Comparison of ENCODE assay signal across 25 cellular contexts in genomic region chr6:138429731-138430130, GRCh38. TPM values are rescaled to one million over a fixed set of nuclear protein-coding genes. Genes with fewer than 3 reads are reported as not detected.
DNase-seq lines count a peak whose midpoint lies in the region; ATAC-seq, FAIRE-seq and TF ChIP-seq lines count a peak whose summit lies in the region.
"Had no signal": no experiment of that assay in that cellular context is flagged by ENCODE, and none has a peak within 500 bp of the region (broad histone marks: within the 10 kb centered on the region; RNA-seq: fewer than 3 reads in every experiment).

No MANE protein-coding gene starts in this region.

- POLR2A ChIA-PET in endothelial cell of umbilical vein (lab: Charles Lee) = interaction anchor here (0.6 kb wide), 1 partner anchor 57 kb away, joined by 3 read pairs; no protein-coding TSS in a partner anchor

- no peak overlapping the region for H3K4me2 ChIP-seq in endothelial cell of umbilical vein (ENCODE audit: insufficient read depth, low read length)
- H3K4me2 ChIP-seq: BLaER1 had no signal

- H3K4me1 ChIP-seq in heart right ventricle (peaks cover 0 to 62% (median 32%) of the 10 kb centered on the region in 9 donors), endothelial cell of umbilical vein (ENCODE audit: control insufficient read depth, extremely low read depth, insufficient read depth, low read length) (no peaks in the 10 kb centered on the region), stomach smooth muscle (ENCODE audit: control insufficient read depth, insufficient read depth, low read length) (peaks cover 5% of the 10 kb centered on the region)
- H3K4me1 ChIP-seq: A549, BLaER1, HAP-1, testis, uterus had no signal

- BruUV-seq in endothelial cell of umbilical vein (replicated peaks; lab: Mats Ljungman, UMichigan) = no TSS peak

- no peak for TF ChIP-seq CTCF in heart right ventricle (IDR thresholded peaks at IDR 0.05)
- TF ChIP-seq CTCF in endothelial cell of umbilical vein (IDR thresholded peaks at IDR 0.05; ENCODE audit: extremely low read depth in 1 of 2, insufficient read depth in 1 of 2, low read depth in 1 of 2, low read length in 2 of 2) = no peak

- WGBS in heart right ventricle, 2 donors = 45 to 50% methylated on average over 13 of the region's 13 CpGs

- no peaks in the 10 kb centered on the region for H3K9me1 ChIP-seq in endothelial cell of umbilical vein (replicated peaks; ENCODE audit: control insufficient read depth, extremely low read depth, insufficient read depth, low read length)

- peak; percentile 61 for FAIRE-seq in endothelial cell of umbilical vein (lab: Jason Lieb, UNC)
- FAIRE-seq: A549, GM12878 had no signal

- no peak for TF ChIP-seq POLR2A in endothelial cell of umbilical vein (IDR thresholded peaks at IDR 0.05; ENCODE audit: low read depth, low read length)

- H3K9ac ChIP-seq in endothelial cell of umbilical vein (replicated peaks; ENCODE audit: extremely low read depth, insufficient read depth, low read length) (no peak overlapping the region), stomach smooth muscle (ENCODE audit: low read length in 2 of 2) (no peak overlapping the region)
- H3K9ac ChIP-seq: BLaER1 had no signal

- DNase-seq in heart right ventricle (no peak), cardiac septum (ENCODE audit: low spot score) (no peak), endothelial cell of umbilical vein (ENCODE audit: low read depth, low spot score) (no peak), KBM-7 (no peak), DMS79 (lab: John Stamatoyannopoulos, UW) (no peak)
- DNase-seq: activated CD4-positive, alpha-beta T cell treated with anti-CD3 and anti-CD28 coated beads, Interleukin-2, amount 50 U/mL, for 4 hours; foreskin melanocyte; NCI-H187 treated with DMSO at 0.1 percent for 48 hours; occipital lobe; spleen; stimulated activated CD4-positive, alpha-beta T cell treated with anti-CD3 and anti-CD28 coated beads, Interleukin-2, amount 100 ng/mL, for 48 hours; testis; uterus had no signal

- intact Hi-C loops in heart right ventricle (cut with DNase I) = loop anchor here (2.0 to 10.0 kb wide), 16 partner anchors 75 to 343 kb away; partner anchors contain the start of gene CCDC28A (in 1 of the 10)
- intact Hi-C loops in cardiac septum (cut with DNase I) = loop anchor here (2.0 to 5.0 kb wide), 4 partner anchors 79 to 338 kb away; no protein-coding TSS in a partner anchor
- intact Hi-C loops in endothelial cell of umbilical vein (cut with micrococcal nuclease) = loop anchor here (1.0 to 10.0 kb wide), 7 partner anchors 80 to 559 kb away; partner anchors contain the start of gene REPS1

- no peak overlapping the region for H2AFZ ChIP-seq in endothelial cell of umbilical vein (ENCODE audit: low read depth, low read length)

- in situ Hi-C loops in KBM-7 (cut with MboI; ENCODE audit: low pct_unique_long_range_greater_than_20kb, low sequenced_read_pairs) = no loop called here

- peaks cover 0 to 43% (median 0%) of the 10 kb centered on the region in 9 donors for H3K36me3 ChIP-seq in heart right ventricle
- H3K36me3 ChIP-seq in endothelial cell of umbilical vein (ENCODE audit: control insufficient read depth in 2 of 2, extremely low read depth in 1 of 2, insufficient read depth in 2 of 2, low read length in 2 of 2) = peaks cover 11 to 28% of the 10 kb centered on the region in 2 experiments
- H3K36me3 ChIP-seq in stomach smooth muscle (ENCODE audit: control insufficient read depth in 2 of 2, insufficient read depth in 2 of 2, low read length in 2 of 2) = no peaks in the 10 kb centered on the region
- H3K36me3 ChIP-seq: uterus had no signal

- dilution Hi-C loops in endothelial cell of umbilical vein (cut with MboI; ENCODE audit: extremely low pct_ligation_motif_present, low sequenced_read_pairs) = no loop called here

- H3K9me3 ChIP-seq in heart right ventricle = no peaks in the 10 kb centered on the region
- no peaks in the 10 kb centered on the region for H3K9me3 ChIP-seq in endothelial cell of umbilical vein (replicated peaks; ENCODE audit: control insufficient read depth, insufficient read depth, low read length)
- H3K9me3 ChIP-seq in stomach smooth muscle (ENCODE audit: control insufficient read depth in 2 of 2, low read length in 2 of 2) = no peaks in the 10 kb centered on the region
- H3K9me3 ChIP-seq: A549, BLaER1, HAP-1, spleen, testis, uterus had no signal

- ATAC-seq in heart right ventricle (peak in 3 of 8 donors; percentile 19 to 27 (median 20)), GM18502 (IDR thresholded peaks at IDR 0.05; ENCODE audit: poor library complexity, unreplicated experiment) (no peak)
- ATAC-seq: WTC11 had no signal

- H3K4me3 ChIP-seq in heart right ventricle = peak overlapping the region in 6 of 10 donors; percentile 1 to 23 (median 16)
- H3K4me3 ChIP-seq in endothelial cell of umbilical vein (replicated peaks in 1 of 3; ENCODE audit: insufficient read depth in 1 of 3, low read depth in 1 of 3, low read length in 3 of 3) = no peak overlapping the region
- H3K4me3 ChIP-seq in stomach smooth muscle (ENCODE audit: low read length in 2 of 2) = peak overlapping the region; percentile 26 to 62
- H3K4me3 ChIP-seq: A549, BLaER1, GM12878, HAP-1, spleen, testis, uterus had no signal

- H4K20me1 ChIP-seq in endothelial cell of umbilical vein (replicated peaks; ENCODE audit: control insufficient read depth, extremely low read depth, insufficient read depth, low read length) = no peaks in the 10 kb centered on the region
- H4K20me1 ChIP-seq: BLaER1 had no signal

- peak overlapping the region in 9 of 10 donors; percentile 17 to 83 (median 55) for H3K27ac ChIP-seq in heart right ventricle
- H3K27ac ChIP-seq in endothelial cell of umbilical vein (ENCODE audit: insufficient read depth, low read depth, low read length) = no peak overlapping the region
- peak overlapping the region; percentile 46 for H3K27ac ChIP-seq in layer of hippocampus (ENCODE audit: low read depth, low read length)
- no peak overlapping the region for H3K27ac ChIP-seq in stomach smooth muscle (ENCODE audit: low read length)
- H3K27ac ChIP-seq: BLaER1, spleen, testis, uterus had no signal

- H3K79me2 ChIP-seq in endothelial cell of umbilical vein (ENCODE audit: control insufficient read depth, insufficient read depth, low read length) = no peaks in the 10 kb centered on the region

- H3K27me3 ChIP-seq in heart right ventricle (no peaks in the 10 kb centered on the region), endothelial cell of umbilical vein (ENCODE audit: control insufficient read depth in 2 of 2, insufficient read depth in 2 of 2, low read length in 2 of 2) (no peaks in the 10 kb centered on the region), layer of hippocampus (ENCODE audit: control insufficient read depth, insufficient read depth, low read length) (no peaks in the 10 kb centered on the region), stomach smooth muscle (ENCODE audit: control insufficient read depth in 1 of 2, insufficient read depth in 2 of 2, low read length in 2 of 2) (no peaks in the 10 kb centered on the region)
- H3K27me3 ChIP-seq: BLaER1, testis, uterus had no signal

- CTCF ChIA-PET in endothelial cell of umbilical vein (lab: Charles Lee) = interaction anchor here (0.8 to 2.3 kb wide), 21 partner anchors 10 to 935 kb away, joined by 3 to 21 read pairs (median 3); partner anchors contain the start of gene NHSL1

TF ChIP-seq in endothelial cell of umbilical vein, 7 proteins besides CTCF, POLR2A, EP300 and RAD21:
- TF ChIP-seq EZH2 (IDR thresholded peaks at IDR 0.05; ENCODE audit: borderline replicate concordance, low read depth, low read length, severe bottlenecking) (no peak), POLR2AphosphoS5 (IDR thresholded peaks at IDR 0.05; ENCODE audit: insufficient read depth, low read depth, low read length) (no peak), GATA2 (IDR thresholded peaks at IDR 0.05; ENCODE audit: insufficient read depth, insufficient read length, low read depth, low read length) (no peak), MYC (IDR thresholded peaks at IDR 0.05; ENCODE audit: low read depth, low read length) (no peak), FOS (IDR thresholded peaks at IDR 0.05; ENCODE audit: borderline replicate concordance, insufficient read depth, low read length) (no peak), JUN (IDR thresholded peaks at IDR 0.05; ENCODE audit: borderline replicate concordance, insufficient read depth, insufficient read length, low read depth) (no peak)
- TF ChIP-seq, protein P1, sequence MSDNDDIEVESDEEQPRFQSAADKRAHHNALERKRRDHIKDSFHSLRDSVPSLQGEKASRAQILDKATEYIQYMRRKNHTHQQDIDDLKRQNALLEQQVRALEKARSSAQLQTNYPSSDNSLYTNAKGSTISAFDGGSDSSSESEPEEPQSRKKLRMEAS (IDR thresholded peaks at IDR 0.05; ENCODE audit: insufficient read depth, insufficient read length) = no peak

RNA-seq across cellular contexts. Expression of gene HEBP2, which starts 25.7 kb away (rescaled TPM):
- total RNA-seq in heart right ventricle (100 to 1,000 TPM in 5 of 10 donors, 10 to 100 TPM in 5; 88.4 to 108 (median 100) TPM), cardiac septum (98.9 TPM), endothelial cell of umbilical vein (75.3 and 81.2 TPM in 2 replicates)
- polyA plus RNA-seq in heart right ventricle (100 to 1,000 TPM in 1 of 2 donors, 10 to 100 TPM in 1; 44.1 to 123 TPM), endothelial cell of umbilical vein (22.5 and 22.6 TPM in 2 replicates)
- 10.6 and 12.2 TPM in 2 replicates for polyA plus RNA-seq in endothelial cell of umbilical vein (2011; cell fraction: cytosol; rRNA removed)
- 6.7 and 10.0 TPM in 2 replicates for polyA plus RNA-seq in endothelial cell of umbilical vein (2011; cell fraction: nucleus; rRNA removed)
- 58.9 and 90.7 TPM in 2 replicates for polyA plus RNA-seq in endothelial cell of umbilical vein (2012)
- 2.9 and 4.2 TPM in 2 replicates for polyA minus RNA-seq in endothelial cell of umbilical vein
- 0.72 TPM for polyA minus RNA-seq in endothelial cell of umbilical vein (2011; cell fraction: cytosol; rRNA and poly(A)+ RNA removed)
- polyA minus RNA-seq in endothelial cell of umbilical vein (2011; cell fraction: nucleus; rRNA and poly(A)+ RNA removed) = 1.9 and 2.3 TPM in 2 replicates

RNA-seq across cellular contexts. Expression of gene SMIM28, which starts 52.0 kb away (rescaled TPM):
- total RNA-seq in heart right ventricle (not detected), cardiac septum (not detected), endothelial cell of umbilical vein (not detected in 2 replicates)
- polyA plus RNA-seq in heart right ventricle (not detected), endothelial cell of umbilical vein (not detected in 2 replicates)
- polyA plus RNA-seq in endothelial cell of umbilical vein (2011; cell fraction: cytosol; rRNA removed) = not detected in 2 replicates
- polyA plus RNA-seq in endothelial cell of umbilical vein (2011; cell fraction: nucleus; rRNA removed) = not detected in 2 replicates
- polyA plus RNA-seq in endothelial cell of umbilical vein (2012) = not detected in 2 replicates
- polyA minus RNA-seq in endothelial cell of umbilical vein = not detected in 2 replicates
- polyA minus RNA-seq in endothelial cell of umbilical vein (2011; cell fraction: cytosol; rRNA and poly(A)+ RNA removed) = not detected
- polyA minus RNA-seq in endothelial cell of umbilical vein (2011; cell fraction: nucleus; rRNA and poly(A)+ RNA removed) = not detected in 2 replicates
- total RNA-seq: activated naive CD4-positive, alpha-beta T cell treated with anti-CD3 and anti-CD28 coated beads, Interleukin-2, amount 50 U/mL, for 72 hours; epithelial cell of proximal tubule; GM12878; LHCN-M2; lung microvascular endothelial cell; occipital lobe; spleen; testis; uterus; WTC11 had no signal
- polyA plus RNA-seq: A549, GM12878, spleen had no signal

Comparison
In these comparisons a context has a peak if more than half of its experiments do, and no peak if none do; other contexts are left out.
1. H3K27ac ChIP-seq: peak in heart right ventricle (9 of 10) and layer of hippocampus (single experiment); none in endothelial cell of umbilical vein (single experiment) and stomach smooth muscle (single experiment).
2. H3K4me3 ChIP-seq: peak in heart right ventricle (6 of 10) and stomach smooth muscle (2 of 2); none in endothelial cell of umbilical vein (0 of 3).